ENCODE assay signal across 1 cellular context in the genomic region with DNA sequence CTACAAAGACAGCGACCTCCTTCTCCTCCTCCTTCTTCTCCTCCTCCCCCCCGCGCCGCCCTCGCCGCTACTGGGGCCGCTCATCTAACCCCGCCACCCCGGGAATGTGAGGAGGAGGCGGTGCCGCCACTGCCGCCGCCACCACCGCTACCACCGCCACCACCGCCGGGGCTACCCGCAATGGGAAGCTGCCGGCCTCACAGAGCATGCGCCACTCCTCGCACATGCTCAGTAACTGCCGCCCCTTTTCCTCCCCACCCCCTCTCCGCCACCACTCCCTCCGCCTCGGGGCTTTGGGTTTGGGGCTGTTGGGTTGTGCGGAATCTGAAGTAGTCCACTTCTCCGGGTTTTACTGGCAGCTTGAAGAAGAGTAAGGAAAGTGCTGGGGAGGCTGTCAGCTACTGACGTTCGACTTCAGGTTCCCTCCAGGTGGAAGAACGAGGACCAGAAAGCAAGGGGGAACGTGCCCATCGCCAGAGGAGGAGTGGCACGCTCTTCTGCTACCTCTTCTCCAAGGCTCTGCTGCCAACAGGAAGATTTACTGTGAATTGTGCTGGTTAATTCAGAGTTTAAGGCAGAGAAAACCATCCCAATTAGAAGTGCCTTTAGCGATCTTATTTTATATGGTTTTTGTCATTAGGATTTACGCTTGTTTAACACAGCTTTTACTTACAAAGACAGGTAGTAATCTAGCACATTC.
TF ChIP-seq lines count a peak whose summit lies in the region.

A gene with protein sequence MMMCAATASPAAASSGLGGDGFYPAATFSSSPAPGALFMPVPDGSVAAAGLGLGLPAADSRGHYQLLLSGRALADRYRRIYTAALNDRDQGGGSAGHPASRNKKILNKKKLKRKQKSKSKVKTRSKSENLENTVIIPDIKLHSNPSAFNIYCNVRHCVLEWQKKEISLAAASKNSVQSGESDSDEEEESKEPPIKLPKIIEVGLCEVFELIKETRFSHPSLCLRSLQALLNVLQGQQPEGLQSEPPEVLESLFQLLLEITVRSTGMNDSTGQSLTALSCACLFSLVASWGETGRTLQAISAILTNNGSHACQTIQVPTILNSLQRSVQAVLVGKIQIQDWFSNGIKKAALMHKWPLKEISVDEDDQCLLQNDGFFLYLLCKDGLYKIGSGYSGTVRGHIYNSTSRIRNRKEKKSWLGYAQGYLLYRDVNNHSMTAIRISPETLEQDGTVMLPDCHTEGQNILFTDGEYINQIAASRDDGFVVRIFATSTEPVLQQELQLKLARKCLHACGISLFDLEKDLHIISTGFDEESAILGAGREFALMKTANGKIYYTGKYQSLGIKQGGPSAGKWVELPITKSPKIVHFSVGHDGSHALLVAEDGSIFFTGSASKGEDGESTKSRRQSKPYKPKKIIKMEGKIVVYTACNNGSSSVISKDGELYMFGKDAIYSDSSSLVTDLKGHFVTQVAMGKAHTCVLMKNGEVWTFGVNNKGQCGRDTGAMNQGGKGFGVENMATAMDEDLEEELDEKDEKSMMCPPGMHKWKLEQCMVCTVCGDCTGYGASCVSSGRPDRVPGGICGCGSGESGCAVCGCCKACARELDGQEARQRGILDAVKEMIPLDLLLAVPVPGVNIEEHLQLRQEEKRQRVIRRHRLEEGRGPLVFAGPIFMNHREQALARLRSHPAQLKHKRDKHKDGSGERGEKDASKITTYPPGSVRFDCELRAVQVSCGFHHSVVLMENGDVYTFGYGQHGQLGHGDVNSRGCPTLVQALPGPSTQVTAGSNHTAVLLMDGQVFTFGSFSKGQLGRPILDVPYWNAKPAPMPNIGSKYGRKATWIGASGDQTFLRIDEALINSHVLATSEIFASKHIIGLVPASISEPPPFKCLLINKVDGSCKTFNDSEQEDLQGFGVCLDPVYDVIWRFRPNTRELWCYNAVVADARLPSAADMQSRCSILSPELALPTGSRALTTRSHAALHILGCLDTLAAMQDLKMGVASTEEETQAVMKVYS (N-terminal part only) (minus strand): TSS at position 190 of the 700 bp plus-strand sequence. CDS start 319 bp downstream, outside the sequence.

TF ChIP-seq in K562, 482 proteins besides CTCF, POLR2A, EP300 and RAD21 (continued from another document and continues in another):
- TF ChIP-seq, protein P1, sequence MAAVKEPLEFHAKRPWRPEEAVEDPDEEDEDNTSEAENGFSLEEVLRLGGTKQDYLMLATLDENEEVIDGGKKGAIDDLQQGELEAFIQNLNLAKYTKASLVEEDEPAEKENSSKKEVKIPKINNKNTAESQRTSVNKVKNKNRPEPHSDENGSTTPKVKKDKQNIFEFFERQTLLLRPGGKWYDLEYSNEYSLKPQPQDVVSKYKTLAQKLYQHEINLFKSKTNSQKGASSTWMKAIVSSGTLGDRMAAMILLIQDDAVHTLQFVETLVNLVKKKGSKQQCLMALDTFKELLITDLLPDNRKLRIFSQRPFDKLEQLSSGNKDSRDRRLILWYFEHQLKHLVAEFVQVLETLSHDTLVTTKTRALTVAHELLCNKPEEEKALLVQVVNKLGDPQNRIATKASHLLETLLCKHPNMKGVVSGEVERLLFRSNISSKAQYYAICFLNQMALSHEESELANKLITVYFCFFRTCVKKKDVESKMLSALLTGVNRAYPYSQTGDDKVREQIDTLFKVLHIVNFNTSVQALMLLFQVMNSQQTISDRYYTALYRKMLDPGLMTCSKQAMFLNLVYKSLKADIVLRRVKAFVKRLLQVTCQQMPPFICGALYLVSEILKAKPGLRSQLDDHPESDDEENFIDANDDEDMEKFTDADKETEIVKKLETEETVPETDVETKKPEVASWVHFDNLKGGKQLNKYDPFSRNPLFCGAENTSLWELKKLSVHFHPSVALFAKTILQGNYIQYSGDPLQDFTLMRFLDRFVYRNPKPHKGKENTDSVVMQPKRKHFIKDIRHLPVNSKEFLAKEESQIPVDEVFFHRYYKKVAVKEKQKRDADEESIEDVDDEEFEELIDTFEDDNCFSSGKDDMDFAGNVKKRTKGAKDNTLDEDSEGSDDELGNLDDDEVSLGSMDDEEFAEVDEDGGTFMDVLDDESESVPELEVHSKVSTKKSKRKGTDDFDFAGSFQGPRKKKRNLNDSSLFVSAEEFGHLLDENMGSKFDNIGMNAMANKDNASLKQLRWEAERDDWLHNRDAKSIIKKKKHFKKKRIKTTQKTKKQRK (IDR thresholded peaks at IDR 0.05; ENCODE audit: borderline replicate concordance, low read depth, low read length) = no peak
- TF ChIP-seq TCF7 (IDR thresholded peaks at IDR 0.05; ENCODE audit: borderline replicate concordance) = no peak
- TF ChIP-seq TEAD2 (tag; IDR thresholded peaks at IDR 0.05) = no peak
- TF ChIP-seq, protein P2, sequence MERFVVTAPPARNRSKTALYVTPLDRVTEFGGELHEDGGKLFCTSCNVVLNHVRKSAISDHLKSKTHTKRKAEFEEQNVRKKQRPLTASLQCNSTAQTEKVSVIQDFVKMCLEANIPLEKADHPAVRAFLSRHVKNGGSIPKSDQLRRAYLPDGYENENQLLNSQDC (CRISPR knock-in tag; IDR thresholded peaks at IDR 0.05) = no peak
- peak; percentile 83; the same call in 1 of the 2 replicates for TF ChIP-seq LCOR (CRISPR knock-in tag; IDR thresholded peaks at IDR 0.05)
- TF ChIP-seq CCAR2 (IDR thresholded peaks at IDR 0.05; ENCODE audit: low read depth, low read length) = no peak
- no peak for TF ChIP-seq ESRRB (CRISPR knock-in tag; IDR thresholded peaks at IDR 0.05; ENCODE audit: borderline replicate concordance)
- TF ChIP-seq RFX5 (IDR thresholded peaks at IDR 0.05; ENCODE audit: low read depth, low read length) = 0 out of 2 replicates have a peak, but pooled peaks have one; percentile 19
- peak; percentile 66 for TF ChIP-seq TBP (optimal IDR thresholded peaks at IDR 0.05; ENCODE audit: low read depth, low read length)
- TF ChIP-seq, protein P3, sequence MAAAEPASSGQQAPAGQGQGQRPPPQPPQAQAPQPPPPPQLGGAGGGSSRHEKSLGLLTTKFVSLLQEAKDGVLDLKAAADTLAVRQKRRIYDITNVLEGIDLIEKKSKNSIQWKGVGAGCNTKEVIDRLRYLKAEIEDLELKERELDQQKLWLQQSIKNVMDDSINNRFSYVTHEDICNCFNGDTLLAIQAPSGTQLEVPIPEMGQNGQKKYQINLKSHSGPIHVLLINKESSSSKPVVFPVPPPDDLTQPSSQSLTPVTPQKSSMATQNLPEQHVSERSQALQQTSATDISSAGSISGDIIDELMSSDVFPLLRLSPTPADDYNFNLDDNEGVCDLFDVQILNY (CRISPR knock-in tag; IDR thresholded peaks at IDR 0.05) = no peak
- TF ChIP-seq, protein P4, sequence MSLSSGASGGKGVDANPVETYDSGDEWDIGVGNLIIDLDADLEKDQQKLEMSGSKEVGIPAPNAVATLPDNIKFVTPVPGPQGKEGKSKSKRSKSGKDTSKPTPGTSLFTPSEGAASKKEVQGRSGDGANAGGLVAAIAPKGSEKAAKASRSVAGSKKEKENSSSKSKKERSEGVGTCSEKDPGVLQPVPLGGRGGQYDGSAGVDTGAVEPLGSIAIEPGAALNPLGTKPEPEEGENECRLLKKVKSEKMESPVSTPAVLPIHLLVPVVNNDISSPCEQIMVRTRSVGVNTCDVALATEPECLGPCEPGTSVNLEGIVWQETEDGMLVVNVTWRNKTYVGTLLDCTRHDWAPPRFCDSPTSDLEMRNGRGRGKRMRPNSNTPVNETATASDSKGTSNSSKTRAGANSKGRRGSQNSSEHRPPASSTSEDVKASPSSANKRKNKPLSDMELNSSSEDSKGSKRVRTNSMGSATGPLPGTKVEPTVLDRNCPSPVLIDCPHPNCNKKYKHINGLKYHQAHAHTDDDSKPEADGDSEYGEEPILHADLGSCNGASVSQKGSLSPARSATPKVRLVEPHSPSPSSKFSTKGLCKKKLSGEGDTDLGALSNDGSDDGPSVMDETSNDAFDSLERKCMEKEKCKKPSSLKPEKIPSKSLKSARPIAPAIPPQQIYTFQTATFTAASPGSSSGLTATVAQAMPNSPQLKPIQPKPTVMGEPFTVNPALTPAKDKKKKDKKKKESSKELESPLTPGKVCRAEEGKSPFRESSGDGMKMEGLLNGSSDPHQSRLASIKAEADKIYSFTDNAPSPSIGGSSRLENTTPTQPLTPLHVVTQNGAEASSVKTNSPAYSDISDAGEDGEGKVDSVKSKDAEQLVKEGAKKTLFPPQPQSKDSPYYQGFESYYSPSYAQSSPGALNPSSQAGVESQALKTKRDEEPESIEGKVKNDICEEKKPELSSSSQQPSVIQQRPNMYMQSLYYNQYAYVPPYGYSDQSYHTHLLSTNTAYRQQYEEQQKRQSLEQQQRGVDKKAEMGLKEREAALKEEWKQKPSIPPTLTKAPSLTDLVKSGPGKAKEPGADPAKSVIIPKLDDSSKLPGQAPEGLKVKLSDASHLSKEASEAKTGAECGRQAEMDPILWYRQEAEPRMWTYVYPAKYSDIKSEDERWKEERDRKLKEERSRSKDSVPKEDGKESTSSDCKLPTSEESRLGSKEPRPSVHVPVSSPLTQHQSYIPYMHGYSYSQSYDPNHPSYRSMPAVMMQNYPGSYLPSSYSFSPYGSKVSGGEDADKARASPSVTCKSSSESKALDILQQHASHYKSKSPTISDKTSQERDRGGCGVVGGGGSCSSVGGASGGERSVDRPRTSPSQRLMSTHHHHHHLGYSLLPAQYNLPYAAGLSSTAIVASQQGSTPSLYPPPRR (CRISPR knock-in tag; IDR thresholded peaks at IDR 0.05; ENCODE audit: borderline replicate concordance) = no peak
- peak; percentile 64 for TF ChIP-seq MYC (IDR thresholded peaks at IDR 0.05; ENCODE audit: low read depth, low read length)
- no peak for TF ChIP-seq MYC (CRISPR knock-in tag; IDR thresholded peaks at IDR 0.05; ENCODE audit: borderline replicate concordance, low read depth)
- no peak for TF ChIP-seq KLF13 (tag; IDR thresholded peaks at IDR 0.05; ENCODE audit: borderline replicate concordance, low read depth)
- TF ChIP-seq, protein P5, sequence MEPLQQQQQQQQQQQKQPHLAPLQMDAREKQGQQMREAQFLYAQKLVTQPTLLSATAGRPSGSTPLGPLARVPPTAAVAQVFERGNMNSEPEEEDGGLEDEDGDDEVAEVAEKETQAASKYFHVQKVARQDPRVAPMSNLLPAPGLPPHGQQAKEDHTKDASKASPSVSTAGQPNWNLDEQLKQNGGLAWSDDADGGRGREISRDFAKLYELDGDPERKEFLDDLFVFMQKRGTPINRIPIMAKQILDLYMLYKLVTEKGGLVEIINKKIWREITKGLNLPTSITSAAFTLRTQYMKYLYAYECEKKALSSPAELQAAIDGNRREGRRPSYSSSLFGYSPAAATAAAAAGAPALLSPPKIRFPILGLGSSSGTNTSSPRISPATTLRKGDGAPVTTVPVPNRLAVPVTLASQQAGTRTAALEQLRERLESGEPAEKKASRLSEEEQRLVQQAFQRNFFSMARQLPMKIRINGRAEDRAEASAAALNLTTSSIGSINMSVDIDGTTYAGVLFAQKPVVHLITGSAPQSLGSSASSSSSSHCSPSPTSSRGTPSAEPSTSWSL (CRISPR knock-in tag; IDR thresholded peaks at IDR 0.05; ENCODE audit: borderline replicate concordance) = no peak
- no peak for TF ChIP-seq DIDO1 (tag; IDR thresholded peaks at IDR 0.05; ENCODE audit: low read depth)
- TF ChIP-seq, protein P6, sequence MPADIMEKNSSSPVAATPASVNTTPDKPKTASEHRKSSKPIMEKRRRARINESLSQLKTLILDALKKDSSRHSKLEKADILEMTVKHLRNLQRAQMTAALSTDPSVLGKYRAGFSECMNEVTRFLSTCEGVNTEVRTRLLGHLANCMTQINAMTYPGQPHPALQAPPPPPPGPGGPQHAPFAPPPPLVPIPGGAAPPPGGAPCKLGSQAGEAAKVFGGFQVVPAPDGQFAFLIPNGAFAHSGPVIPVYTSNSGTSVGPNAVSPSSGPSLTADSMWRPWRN (IDR thresholded peaks at IDR 0.05; ENCODE audit: low read depth) = no peak
- no peak; the same call in 1 of the 2 replicates for TF ChIP-seq GABPB1 (CRISPR knock-in tag; IDR thresholded peaks at IDR 0.05)
- no peak for TF ChIP-seq ZNF316 (IDR thresholded peaks at IDR 0.05)
- peak; percentile 59; the same call in 1 of the 2 replicates for TF ChIP-seq ZKSCAN1 (IDR thresholded peaks at IDR 0.05; ENCODE audit: low read depth, low read length)
- TF ChIP-seq ZFP36 (IDR thresholded peaks at IDR 0.05; ENCODE audit: low read depth, low read length, partially characterized antibody) = no peak
- TF ChIP-seq, protein P7, sequence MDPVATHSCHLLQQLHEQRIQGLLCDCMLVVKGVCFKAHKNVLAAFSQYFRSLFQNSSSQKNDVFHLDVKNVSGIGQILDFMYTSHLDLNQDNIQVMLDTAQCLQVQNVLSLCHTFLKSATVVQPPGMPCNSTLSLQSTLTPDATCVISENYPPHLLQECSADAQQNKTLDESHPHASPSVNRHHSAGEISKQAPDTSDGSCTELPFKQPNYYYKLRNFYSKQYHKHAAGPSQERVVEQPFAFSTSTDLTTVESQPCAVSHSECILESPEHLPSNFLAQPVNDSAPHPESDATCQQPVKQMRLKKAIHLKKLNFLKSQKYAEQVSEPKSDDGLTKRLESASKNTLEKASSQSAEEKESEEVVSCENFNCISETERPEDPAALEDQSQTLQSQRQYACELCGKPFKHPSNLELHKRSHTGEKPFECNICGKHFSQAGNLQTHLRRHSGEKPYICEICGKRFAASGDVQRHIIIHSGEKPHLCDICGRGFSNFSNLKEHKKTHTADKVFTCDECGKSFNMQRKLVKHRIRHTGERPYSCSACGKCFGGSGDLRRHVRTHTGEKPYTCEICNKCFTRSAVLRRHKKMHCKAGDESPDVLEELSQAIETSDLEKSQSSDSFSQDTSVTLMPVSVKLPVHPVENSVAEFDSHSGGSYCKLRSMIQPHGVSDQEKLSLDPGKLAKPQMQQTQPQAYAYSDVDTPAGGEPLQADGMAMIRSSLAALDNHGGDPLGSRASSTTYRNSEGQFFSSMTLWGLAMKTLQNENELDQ (CRISPR knock-in tag; IDR thresholded peaks at IDR 0.05; ENCODE audit: borderline replicate concordance) = no peak
- no peak for TF ChIP-seq ZNF785 (CRISPR knock-in tag; IDR thresholded peaks at IDR 0.05)
- TF ChIP-seq, protein P8, sequence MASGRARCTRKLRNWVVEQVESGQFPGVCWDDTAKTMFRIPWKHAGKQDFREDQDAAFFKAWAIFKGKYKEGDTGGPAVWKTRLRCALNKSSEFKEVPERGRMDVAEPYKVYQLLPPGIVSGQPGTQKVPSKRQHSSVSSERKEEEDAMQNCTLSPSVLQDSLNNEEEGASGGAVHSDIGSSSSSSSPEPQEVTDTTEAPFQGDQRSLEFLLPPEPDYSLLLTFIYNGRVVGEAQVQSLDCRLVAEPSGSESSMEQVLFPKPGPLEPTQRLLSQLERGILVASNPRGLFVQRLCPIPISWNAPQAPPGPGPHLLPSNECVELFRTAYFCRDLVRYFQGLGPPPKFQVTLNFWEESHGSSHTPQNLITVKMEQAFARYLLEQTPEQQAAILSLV (tag; IDR thresholded peaks at IDR 0.05) = no peak
